In genomic region chr2:127543013-127543501, GRCh38 we compare ENCODE assay signal across 10 cellular contexts. TPM values are rescaled to one million over a fixed set of nuclear protein-coding genes. Genes with fewer than 3 reads are reported as not detected.
DNase-seq lines count a peak whose midpoint lies in the region; ATAC-seq, FAIRE-seq and TF ChIP-seq lines count a peak whose summit lies in the region.
"Not testable (repeated sequence)": the region's sequence is repeated elsewhere in the genome, so short reads cannot be mapped to it uniquely, and the experiment has no call there.
"Had no signal": no experiment of that assay in that cellular context is flagged by ENCODE, and none has a peak within 500 bp of the region (broad histone marks: within the 10 kb centered on the region; RNA-seq: fewer than 3 reads in every experiment).

No MANE protein-coding gene starts in this region.

- H2AFZ ChIP-seq in PC-3 (ENCODE audit: low read length) (peak overlapping the region; percentile 30; the same call in 1 of the 2 replicates), K562 (ENCODE audit: low read depth, low read length) (0 out of 2 replicates have a peak overlapping the region, but pooled peaks have one; percentile 18), neural progenitor cell (replicated peaks) (peak overlapping the region; percentile 50)

- H3K27me3 Mint-ChIP-seq in neural progenitor cell (ENCODE audit: insufficient read depth, low read depth) = not testable (repeated sequence)
- H3K27me3 Mint-ChIP-seq in type B pancreatic cell = peaks cover 51% of the 10 kb centered on the region

- not testable (repeated sequence) for H3K9me3 ChIP-seq in PC-3 (ENCODE audit: low read length); K562 (replicated peaks; ENCODE audit: control insufficient read depth, insufficient read depth, low read depth, low read length); neural progenitor cell (ENCODE audit: low read depth)

- not testable (repeated sequence) for H3K4me2 ChIP-seq in PC-3 (ENCODE audit: low read length); K562 (ENCODE audit: insufficient read depth, low read length); neural progenitor cell

- TF ChIP-seq POLR2A in K562 (conservative IDR thresholded peaks at IDR 0.05) = not testable (repeated sequence)

- not testable (repeated sequence) for BruUV-seq in PC-3 (replicated peaks; lab: Mats Ljungman, UMichigan); K562 (replicated peaks; lab: Mats Ljungman, UMichigan)

- H3F3A ChIP-seq in PC-3 (ENCODE audit: low read length, unreplicated experiment); neural progenitor cell (ENCODE audit: low read depth): not testable (repeated sequence)

- WGBS in K562 (ENCODE audit: insufficient coverage, low coverage, missing lambda C conversion rate) = 1% methylated on average over 8 of the region's 8 CpGs

- peak; percentile 83 for FAIRE-seq in K562 (lab: Jason Lieb, UNC)

- not testable (repeated sequence) for H3K36me3 Mint-ChIP-seq in neural progenitor cell, type B pancreatic cell

- H3K4me3 Mint-ChIP-seq in neural progenitor cell, type B pancreatic cell: not testable (repeated sequence)

- ATAC-seq in PC-3, K562: not testable (repeated sequence)

- intact Hi-C loops in PC-3 (cut with micrococcal nuclease); K562 (cut with micrococcal nuclease): not testable (repeated sequence)

- H3K27ac Mint-ChIP-seq in neural progenitor cell = not testable (repeated sequence)
- peak overlapping the region; percentile 40 for H3K27ac Mint-ChIP-seq in type B pancreatic cell

- in situ Hi-C loops in K562 (cut with MboI) = not testable (repeated sequence)

- CTCF ChIA-PET in PC-3 (lab: Charles Lee); K562 (lab: Yijun Ruan, JAX; ENCODE audit: low intra/inter-chr PET ratio): not testable (repeated sequence)

- not testable (repeated sequence) for H3K27ac ChIP-seq in PC-3 (ENCODE audit: low read length); K562 (ENCODE audit: extremely low read depth, low read depth, low read length); neural progenitor cell

- H3K79me2 ChIP-seq in PC-3 (ENCODE audit: low read length); K562 (ENCODE audit: control insufficient read depth, insufficient read depth, low read length); neural progenitor cell (ENCODE audit: low read depth): not testable (repeated sequence)

- not testable (repeated sequence) for H3K9me1 ChIP-seq in K562 (ENCODE audit: control insufficient read depth, insufficient read depth, low read length)

- POLR2A ChIA-PET in PC-3 (lab: Charles Lee; ENCODE audit: unreplicated experiment); K562 (lab: Yijun Ruan, JAX): not testable (repeated sequence)

- not testable (repeated sequence) for H3K9me2 ChIP-seq in PC-3 (replicated peaks; ENCODE audit: low read length)

- H3K4me1 Mint-ChIP-seq in neural progenitor cell = not testable (repeated sequence)
- peaks cover 14% of the 10 kb centered on the region for H3K4me1 Mint-ChIP-seq in type B pancreatic cell (ENCODE audit: unreplicated experiment)

- H4K20me1 ChIP-seq in PC-3 (ENCODE audit: low read length); K562 (replicated peaks; ENCODE audit: control insufficient read depth, insufficient read depth, low read length); neural progenitor cell (ENCODE audit: low read depth): not testable (repeated sequence)

- peak; percentile 42 for TF ChIP-seq EP300 in K562 (IDR thresholded peaks at IDR 0.05; ENCODE audit: low read length)

- not testable (repeated sequence) for H3K9ac ChIP-seq in PC-3 (ENCODE audit: low read length); K562 (ENCODE audit: insufficient read depth in 1 of 2, low read depth in 2 of 2, low read length in 2 of 2); neural progenitor cell

- not testable (repeated sequence) for TF ChIP-seq RAD21 in K562 (CRISPR knock-in tag; conservative IDR thresholded peaks at IDR 0.05 in 1 of 2, IDR thresholded peaks at IDR 0.05 in 1 of 2)

- not testable (repeated sequence) for H3K9me3 Mint-ChIP-seq in neural progenitor cell, type B pancreatic cell

- not testable (repeated sequence) for H3K36me3 ChIP-seq in PC-3 (ENCODE audit: low read depth, low read length); K562 (ENCODE audit: control insufficient read depth, insufficient read depth, low read length); neural progenitor cell

- not testable (repeated sequence) for H3K27me3 ChIP-seq in PC-3 (ENCODE audit: low read length)
- H3K27me3 ChIP-seq in K562 (ENCODE audit: control insufficient read depth in 2 of 2, insufficient read depth in 2 of 2, low read length in 2 of 2) (peaks cover 6 to 30% of the 10 kb centered on the region in 2 experiments; a peak in 4 of 5 replicates), neural progenitor cell (peaks cover 14% of the 10 kb centered on the region)

- peak; percentile 68 for DNase-seq in DMS53 treated with DMSO at 0.1 percent for 48 hours (lab: John Stamatoyannopoulos, UW; ENCODE audit: unreplicated experiment)
- peak; percentile 54 for DNase-seq in NCI-H146 (lab: John Stamatoyannopoulos, UW)
- DNase-seq in NCI-H524 treated with DMSO at 0.1 percent for 48 hours (lab: John Stamatoyannopoulos, UW) = peak; percentile 70
- DNase-seq in PC-3; neural progenitor cell (ENCODE audit: low spot score); type B pancreatic cell (ENCODE audit: extremely low spot score, unreplicated experiment): not testable (repeated sequence)
- DNase-seq in K562 (ENCODE audit: extremely low read depth in 1 of 4, low spot score in 3 of 4) = peak in 2 of 4 experiments; percentile 50 to 79
- peak; percentile 64 for DNase-seq in left kidney (ENCODE audit: low read depth, low spot score)

- not testable (repeated sequence) for TF ChIP-seq CTCF in PC-3 (conservative IDR thresholded peaks at IDR 0.05; ENCODE audit: low read depth, low read length); K562 (IDR thresholded peaks at IDR 0.05 in 2 of 3, conservative IDR thresholded peaks at IDR 0.05 in 1 of 3; ENCODE audit: insufficient read depth in 2 of 3, low read depth in 1 of 3, low read length in 3 of 3); neural progenitor cell (IDR thresholded peaks at IDR 0.05); type B pancreatic cell (conservative IDR thresholded peaks at IDR 0.05)

- not testable (repeated sequence) for H3K4me1 ChIP-seq in PC-3 (ENCODE audit: insufficient read depth, low read length); neural progenitor cell
- H3K4me1 ChIP-seq in K562 (replicated peaks in 1 of 2; ENCODE audit: control insufficient read depth in 2 of 2, insufficient read depth in 2 of 2, low read length in 2 of 2) = peaks cover 12% of the 10 kb centered on the region in 2 experiments; a peak in 4 of 5 replicates

- not testable (repeated sequence) for H3K4me3 ChIP-seq in PC-3 (ENCODE audit: low read length); K562; neural progenitor cell

RNA-seq across cellular contexts. Expression of gene MYO7B, which starts 7.6 kb away (rescaled TPM):
- 28.0 and 37.8 TPM in 2 replicates for total RNA-seq in PC-3 (2014; rRNA removed)
- total RNA-seq in K562 (2011; cell fraction: chromatin; rRNA removed; ENCODE audit: low replicate concordance) = not detected in 2 replicates
- total RNA-seq in K562 (2011; cell fraction: nucleolus; rRNA removed) = 0.17 TPM in 1 of 2 replicates, not detected in the other
- total RNA-seq in K562 (2011; cell fraction: nucleoplasm; rRNA removed) = not detected in 2 replicates
- not detected in 2 replicates for total RNA-seq in K562 (2014; rRNA removed)
- total RNA-seq in K562 (2014; rRNA removed; fragmentation: Illumina TruSeq; extraction: Trizol) = not detected in 2 replicates
- not detected in 2 replicates for total RNA-seq in K562 (2015; rRNA removed; fragmentation: Illumina TruSeq; extraction: Trizol)
- total RNA-seq in K562 (2021) = not detected in 2 replicates
- 0.08 TPM in 1 of 2 replicates, not detected in the other for polyA plus RNA-seq in K562 (2011; rRNA removed)
- polyA plus RNA-seq in K562 (2011; cell fraction: cytosol; rRNA removed) = 0.03 TPM in 1 of 2 replicates, not detected in the other
- polyA plus RNA-seq in K562 (2011; cell fraction: nucleus; rRNA removed) = 0.03 and 0.24 TPM in 2 replicates
- 0.35 TPM in 1 of 2 replicates, not detected in the other for polyA plus RNA-seq in K562 (2012)
- polyA plus RNA-seq in K562 (2014; fragmentation: Illumina TruSeq; extraction: Trizol) = not detected in 2 replicates
- not detected for polyA plus RNA-seq in K562 (2014; fragmentation: Nextera tagmentation; extraction: Ambion mirVana)
- not detected in 2 replicates for polyA plus RNA-seq in K562 (2014; rRNA removed)
- polyA minus RNA-seq in K562 (2011; rRNA and poly(A)+ RNA removed) = not detected in 2 replicates
- polyA minus RNA-seq in K562 (2011; cell fraction: cytosol; rRNA and poly(A)+ RNA removed) = not detected in 2 replicates
- polyA minus RNA-seq in K562 (2011; cell fraction: nucleus; rRNA and poly(A)+ RNA removed) = not detected in 2 replicates
- 0.03 TPM in 1 of 2 replicates, not detected in the other for total RNA-seq in neural progenitor cell (ENCODE audit: low replicate concordance)
- 1.7 and 5.0 TPM in 2 replicates for total RNA-seq in type B pancreatic cell (ENCODE audit: low replicate concordance)
- total RNA-seq: CD8-positive, alpha-beta memory T cell; NCI-H460 had no signal
- polyA plus RNA-seq: CD8-positive, alpha-beta memory T cell had no signal

RNA-seq across cellular contexts. Expression of gene IWS1, which starts 16.8 kb away (rescaled TPM):
- total RNA-seq in PC-3 (2014; rRNA removed) (51.4 and 63.6 TPM in 2 replicates), K562 (2014; rRNA removed) (50.5 and 59.7 TPM in 2 replicates), K562 (2014; rRNA removed; fragmentation: Illumina TruSeq; extraction: Trizol) (65.1 and 72.5 TPM in 2 replicates), K562 (2015; rRNA removed; fragmentation: Illumina TruSeq; extraction: Trizol) (66.3 and 67.2 TPM in 2 replicates), K562 (2021) (37.2 and 39.8 TPM in 2 replicates), neural progenitor cell (ENCODE audit: low replicate concordance) (77.8 and 115 TPM in 2 replicates), type B pancreatic cell (ENCODE audit: low replicate concordance) (45.3 and 46.1 TPM in 2 replicates)
- total RNA-seq in K562 (2011; cell fraction: chromatin; rRNA removed; ENCODE audit: low replicate concordance) = 32.2 and 105 TPM in 2 replicates
- total RNA-seq in K562 (2011; cell fraction: nucleolus; rRNA removed) = 17.8 and 23.3 TPM in 2 replicates
- total RNA-seq in K562 (2011; cell fraction: nucleoplasm; rRNA removed) = 30.4 and 33.7 TPM in 2 replicates
- polyA plus RNA-seq in K562 (2011; rRNA removed) (36.6 and 46.6 TPM in 2 replicates), K562 (2014; fragmentation: Illumina TruSeq; extraction: Trizol) (49.4 and 61.2 TPM in 2 replicates), K562 (2014; fragmentation: Nextera tagmentation; extraction: Ambion mirVana) (10 to 100 TPM; 20.8 to 21.5 TPM), K562 (2014; rRNA removed) (42.9 and 43.1 TPM in 2 replicates)
- polyA plus RNA-seq in K562 (2011; cell fraction: cytosol; rRNA removed) = 9.6 and 14.8 TPM in 2 replicates
- 22.9 and 23.2 TPM in 2 replicates for polyA plus RNA-seq in K562 (2011; cell fraction: nucleus; rRNA removed)
- polyA plus RNA-seq in K562 (2012) = 32.2 and 43.2 TPM in 2 replicates
- polyA minus RNA-seq in K562 (2011; rRNA and poly(A)+ RNA removed) = 52.1 and 66.1 TPM in 2 replicates
- polyA minus RNA-seq in K562 (2011; cell fraction: cytosol; rRNA and poly(A)+ RNA removed) = 28.2 and 28.6 TPM in 2 replicates
- polyA minus RNA-seq in K562 (2011; cell fraction: nucleus; rRNA and poly(A)+ RNA removed) = 18.4 and 38.5 TPM in 2 replicates
